Comparison of ENCODE assay signal across 1 cellular context in genomic region chr15:69413822-69414701, GRCh38.
TF ChIP-seq lines count a peak whose summit lies in the region.

KIF23 (plus strand) TSS chr15:69414349; CDS start chr15:69414466, 117 bp downstream.

TF ChIP-seq in GM23338, 12 proteins besides CTCF, POLR2A, EP300 and RAD21 (continued from another document):
- TF ChIP-seq ETS1 (IDR thresholded peaks at IDR 0.05) = peak; percentile 13; the same call in 1 of the 2 replicates
- TF ChIP-seq EZH2phosphoT487 (IDR thresholded peaks at IDR 0.05; ENCODE audit: unreplicated experiment) = no peak
- TF ChIP-seq EZH2 (IDR thresholded peaks at IDR 0.05; ENCODE audit: low read depth, unreplicated experiment) = no peak
